ENCODE assay signal across 9 cellular contexts in the genomic region with DNA sequence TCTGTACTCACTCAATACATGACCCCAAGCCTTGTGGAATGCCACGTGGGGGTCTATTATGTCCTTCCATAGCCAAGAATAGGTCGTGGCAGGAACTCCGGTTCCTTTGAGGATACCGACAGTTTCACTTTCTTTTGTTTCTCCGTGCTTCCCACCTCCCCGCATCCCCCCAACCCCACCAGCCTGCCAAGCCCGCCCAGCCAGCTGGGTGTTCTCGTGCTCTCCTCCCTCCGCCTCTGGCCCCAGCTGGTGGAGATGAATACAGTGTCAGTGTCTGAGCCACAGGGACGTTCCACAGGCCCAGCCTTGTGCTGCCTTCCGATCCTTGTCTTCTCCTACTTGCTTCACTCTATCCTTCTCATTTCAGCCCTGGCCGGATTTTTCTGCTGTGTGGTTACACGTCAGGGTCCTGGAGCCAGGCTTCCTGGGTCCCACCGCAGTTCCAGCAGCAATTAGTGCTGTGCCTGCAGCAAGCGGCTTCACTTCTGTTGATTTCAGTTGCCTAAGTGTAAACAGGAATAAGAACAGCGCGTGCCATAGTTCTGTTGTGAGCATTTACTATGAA. TPM values are rescaled to one million over a fixed set of nuclear protein-coding genes. Genes with fewer than 3 reads are reported as not detected.
A peak's percentile ranks its signal among the peaks of the same experiment; 100 is the strongest.
DNase-seq lines count a peak whose midpoint lies in the region; ATAC-seq and TF ChIP-seq lines count a peak whose summit lies in the region.
"Had no signal": no experiment of that assay in that cellular context is flagged by ENCODE, and none has a peak within 500 bp of the region (broad histone marks: within the 10 kb centered on the region; RNA-seq: fewer than 3 reads in every experiment).

No MANE protein-coding gene starts in this region.

- no peaks in the 10 kb centered on the region for H3K9me2 ChIP-seq in PC-3 (replicated peaks; ENCODE audit: low read length)

- no peaks in the 10 kb centered on the region for H3K79me2 ChIP-seq in PC-3 (ENCODE audit: low read length)

- H3K36me3 ChIP-seq in H7 (replicated peaks; ENCODE audit: control insufficient read depth, insufficient read depth, low read length): no peaks in the 10 kb centered on the region
- no peaks in the 10 kb centered on the region for H3K36me3 ChIP-seq in PC-3 (ENCODE audit: low read depth, low read length)
- H3K36me3 ChIP-seq in duodenal mucosa (ENCODE audit: control insufficient read depth in 1 of 2, insufficient read depth in 2 of 2, low read length in 2 of 2): no peaks in the 10 kb centered on the region

- BruUV-seq in PC-3 (replicated peaks; lab: Mats Ljungman, UMichigan): no TSS peak

- H3K27ac ChIP-seq in PC-3 (ENCODE audit: low read length): no peak overlapping the region
- H3K27ac ChIP-seq in duodenal mucosa (ENCODE audit: low read depth, low read length): no peak overlapping the region
- H3K27ac ChIP-seq: SK-N-MC had no signal

- H4K20me1 ChIP-seq in PC-3 (ENCODE audit: low read length): no peaks in the 10 kb centered on the region

- H3F3A ChIP-seq in PC-3 (ENCODE audit: low read length, unreplicated experiment): no peaks in the 10 kb centered on the region

- H3K4me2 ChIP-seq in PC-3 (ENCODE audit: low read length): peak overlapping the region; percentile 82

- POLR2A ChIA-PET in PC-3 (lab: Charles Lee; ENCODE audit: unreplicated experiment): no interaction called here

- peak; percentile 91 for DNase-seq in H7
- peak; percentile 10 for DNase-seq in PC-3
- peak; percentile 66 to 91 for DNase-seq in lower leg skin (ENCODE audit: low spot score in 2 of 2)
- DNase-seq in stromal cell of bone marrow (ENCODE audit: low read depth): peak; percentile 34

- TF ChIP-seq POLR2A in lower leg skin (IDR thresholded peaks at IDR 0.05): no peak

- H2AFZ ChIP-seq in PC-3 (ENCODE audit: low read length): peak overlapping the region; percentile 46

- TF ChIP-seq CTCF in PC-3 (conservative IDR thresholded peaks at IDR 0.05; ENCODE audit: low read depth, low read length): no peak
- no peak for TF ChIP-seq CTCF in lower leg skin (IDR thresholded peaks at IDR 0.05)

- WGBS in lower leg skin, 2 donors: 10 to 15% methylated on average over 16 of the region's 17 CpGs

- H3K9me3 ChIP-seq in PC-3 (ENCODE audit: low read length): no peaks in the 10 kb centered on the region
- H3K9me3 ChIP-seq in duodenal mucosa (ENCODE audit: control insufficient read depth in 1 of 2, low read length in 2 of 2): no peaks in the 10 kb centered on the region

- ATAC-seq in PC-3 (no peak), GM21367 (IDR thresholded peaks at IDR 0.05; ENCODE audit: unreplicated experiment) (no peak), HG03457 (IDR thresholded peaks at IDR 0.05; ENCODE audit: unreplicated experiment) (no peak), GM18907 (IDR thresholded peaks at IDR 0.05; ENCODE audit: unreplicated experiment) (no peak)

- H3K9ac ChIP-seq in PC-3 (ENCODE audit: low read length) (no peak overlapping the region; the same call in 1 of the 2 replicates), duodenal mucosa (ENCODE audit: low read depth in 1 of 2, low read length in 2 of 2) (no peak overlapping the region)

- peaks cover 7% of the 10 kb centered on the region; the same call in 1 of the 2 replicates for H3K4me1 ChIP-seq in PC-3 (ENCODE audit: insufficient read depth, low read length)
- H3K4me1 ChIP-seq in duodenal mucosa (ENCODE audit: control insufficient read depth in 1 of 2, insufficient read depth in 2 of 2, low read length in 2 of 2): peaks cover 26 to 45% of the 10 kb centered on the region in 2 donors

- H3K4me3 ChIP-seq in H7 (ENCODE audit: insufficient read depth, low read depth, low read length): no peak overlapping the region
- peak overlapping the region; percentile 60 for H3K4me3 ChIP-seq in PC-3 (ENCODE audit: low read length)
- peak overlapping the region; percentile 30 to 57 for H3K4me3 ChIP-seq in duodenal mucosa (ENCODE audit: low read depth in 1 of 2, low read length in 2 of 2)
- no peak overlapping the region for H3K4me3 ChIP-seq in lower leg skin (ENCODE audit: low read depth, poor library complexity, severe bottlenecking)
- H3K4me3 ChIP-seq: SK-N-MC had no signal

- intact Hi-C loops in PC-3 (cut with micrococcal nuclease): no loop called here
- intact Hi-C loops in lower leg skin (cut with DNase I; ENCODE audit: low total_unique reads): no loop called here

- CTCF ChIA-PET in PC-3 (lab: Charles Lee): no interaction called here

- no peaks in the 10 kb centered on the region for H3K27me3 ChIP-seq in H7 (ENCODE audit: control insufficient read depth, insufficient read depth, low read length)
- H3K27me3 ChIP-seq in PC-3 (ENCODE audit: low read length): no peaks in the 10 kb centered on the region
- no peaks in the 10 kb centered on the region for H3K27me3 ChIP-seq in duodenal mucosa (ENCODE audit: control insufficient read depth in 1 of 2, insufficient read depth in 2 of 2, low read length in 2 of 2)

RNA-seq across cellular contexts. Expression of gene AGTRAP, which starts 4.1 kb away (rescaled TPM):
- total RNA-seq in H7 (2014; rRNA removed; shearing (Covaris generic)): 162 and 166 TPM in 2 replicates
- 73.5 and 76.7 TPM in 2 replicates for total RNA-seq in PC-3 (2014; rRNA removed)
- total RNA-seq in lower leg skin: 10 to 100 TPM; 26.3 to 62.3 (median 40.2) TPM

RNA-seq across cellular contexts. Expression of gene C1orf167, which starts 30.2 kb away (rescaled TPM):
- total RNA-seq in H7 (2014; rRNA removed; shearing (Covaris generic)): 0.28 and 1.5 TPM in 2 replicates
- total RNA-seq in PC-3 (2014; rRNA removed) (not detected in 2 replicates), lower leg skin (1 to 10 TPM in 2 of 4 donors, not detected in 2; 1.6 to 2.8 TPM)

RNA-seq across cellular contexts. Expression of gene DRAXIN, which starts 40.3 kb away (rescaled TPM):
- 52.4 and 60.1 TPM in 2 replicates for total RNA-seq in H7 (2014; rRNA removed; shearing (Covaris generic))
- total RNA-seq in PC-3 (2014; rRNA removed) (0.07 TPM in 1 of 2 replicates, not detected in the other), lower leg skin (under 1 TPM in 3 of 4 donors, not detected in 1; 0.15 to 0.52 (median 0.36) TPM)

RNA-seq across cellular contexts. Expression of gene MAD2L2, which starts 50.9 kb away (rescaled TPM):
- total RNA-seq in H7 (2014; rRNA removed; shearing (Covaris generic)): 786 and 983 TPM in 2 replicates
- 127 and 139 TPM in 2 replicates for total RNA-seq in PC-3 (2014; rRNA removed)
- 10 to 100 TPM; 22.7 to 40.0 (median 32.5) TPM for total RNA-seq in lower leg skin

Comparison
In these comparisons a context has a peak if more than half of its experiments do, and no peak if none do; other contexts are left out.
1. DNase-seq: peak in every context shown above with its lines; median percentile 91 in H7; 78 in lower leg skin; 34 in stromal cell of bone marrow; 10 in PC-3.
2. H3K4me3 ChIP-seq: peak in PC-3 (single experiment) and duodenal mucosa (2 of 2); none in H7 (single experiment) and lower leg skin (single experiment).
3. RNA of gene DRAXIN, which starts 40.3 kb away (total RNA-seq): 52.4 to 60.1 TPM in H7; 0.15 to 0.52 TPM in lower leg skin and 0.07 TPM in PC-3; every median in the first group is over 10 times any median in the second.